Comparison of ENCODE assay signal across 21 cellular contexts in the genomic region with DNA sequence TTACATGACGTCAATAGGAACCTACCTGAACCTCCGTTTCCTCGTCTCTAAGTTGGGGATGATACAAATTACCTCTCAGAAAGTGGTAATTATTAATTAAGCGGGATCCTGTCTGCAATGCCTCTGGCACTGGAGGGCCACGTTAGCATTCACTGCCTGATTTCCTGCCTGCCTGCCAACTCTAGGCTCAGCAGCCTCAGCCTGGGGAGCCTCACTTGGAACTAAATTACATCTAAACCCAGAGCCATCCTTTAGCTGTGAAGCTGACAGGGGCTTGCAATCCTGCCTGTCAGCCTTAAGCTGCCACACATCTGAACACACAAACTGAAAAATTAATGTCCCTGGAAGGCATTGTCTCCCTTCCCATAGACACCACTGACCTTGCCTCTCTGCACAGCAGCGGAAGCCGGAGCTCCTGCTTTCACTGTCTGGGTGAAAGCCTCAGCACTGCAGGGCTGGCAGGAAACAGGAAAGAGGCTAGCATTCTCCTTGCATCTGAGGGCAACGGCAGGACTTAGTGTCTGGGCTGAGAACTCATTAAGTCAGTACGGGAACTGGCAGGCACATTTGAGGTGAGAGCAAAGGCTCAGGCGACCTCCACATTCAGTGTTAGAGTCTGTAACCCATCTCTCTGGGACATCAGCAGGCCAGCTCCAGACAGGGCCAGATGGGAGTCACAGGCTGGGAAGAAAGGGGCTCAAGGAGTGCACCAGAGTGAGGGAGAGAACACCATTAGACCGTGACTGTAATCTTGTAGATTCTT.
DNase-seq lines count a peak whose midpoint lies in the region; ATAC-seq, FAIRE-seq and TF ChIP-seq lines count a peak whose summit lies in the region.
"Had no signal": no experiment of that assay in that cellular context is flagged by ENCODE, and none has a peak within 500 bp of the region (broad histone marks: within the 10 kb centered on the region; RNA-seq: fewer than 3 reads in every experiment).

No MANE protein-coding gene starts in this region.

- peak overlapping the region; percentile 69 for H3K4me3 Mint-ChIP-seq in activated naive CD8-positive, alpha-beta T cell treated with anti-CD3 and anti-CD28 coated beads, Interleukin-2, amount 10 ng/mL, durations not matched to agents 7 days and 5 days
- H3K4me3 Mint-ChIP-seq in activated naive CD8-positive, alpha-beta T cell treated with anti-CD3 and anti-CD28 coated beads for 36 hours, result no peak overlapping the region
- H3K4me3 Mint-ChIP-seq: activated naive CD8-positive, alpha-beta T cell; stimulated activated naive CD8-positive, alpha-beta T cell treated with anti-CD3 and anti-CD28 coated beads, Interleukin-15, Interleukin-2, amounts not matched to agents 100 ng/mL and 50 ng/mL, for 24 hours had no signal

- H3K4me1 ChIP-seq in HepG2 (ENCODE audit: insufficient read depth, low read length) (no peaks in the 10 kb centered on the region), BE2C (no peaks in the 10 kb centered on the region)
- H3K4me1 ChIP-seq: breast epithelium, right lobe of liver, upper lobe of left lung had no signal

- no peak overlapping the region for H3K27ac ChIP-seq in WERI-Rb-1
- H3K27ac ChIP-seq in HepG2 (ENCODE audit: extremely low read length, insufficient read depth, low read length), result no peak overlapping the region
- H3K27ac ChIP-seq: breast epithelium, dorsolateral prefrontal cortex, right lobe of liver, upper lobe of left lung had no signal

- no peak overlapping the region for H3K4me2 ChIP-seq in HepG2 (ENCODE audit: low read depth, low read length)

- peak overlapping the region; percentile 84 for H3K27ac Mint-ChIP-seq in activated naive CD8-positive, alpha-beta T cell treated with anti-CD3 and anti-CD28 coated beads, Interleukin-2, amount 10 ng/mL, durations not matched to agents 7 days and 5 days
- no peak overlapping the region for H3K27ac Mint-ChIP-seq in activated naive CD8-positive, alpha-beta T cell treated with anti-CD3 and anti-CD28 coated beads for 36 hours
- H3K27ac Mint-ChIP-seq: activated naive CD8-positive, alpha-beta T cell; stimulated activated naive CD8-positive, alpha-beta T cell treated with anti-CD3 and anti-CD28 coated beads, Interleukin-15, Interleukin-2, amounts not matched to agents 100 ng/mL and 50 ng/mL, for 24 hours had no signal

- H3K9me3 Mint-ChIP-seq in activated naive CD8-positive, alpha-beta T cell treated with anti-CD3 and anti-CD28 coated beads, Interleukin-2, amount 10 ng/mL, durations not matched to agents 7 days and 5 days, result peaks cover 15% of the 10 kb centered on the region
- H3K9me3 Mint-ChIP-seq in activated naive CD8-positive, alpha-beta T cell treated with anti-CD3 and anti-CD28 coated beads for 36 hours, result peaks cover 10% of the 10 kb centered on the region
- H3K9me3 Mint-ChIP-seq: stimulated activated naive CD8-positive, alpha-beta T cell treated with anti-CD3 and anti-CD28 coated beads, Interleukin-15, Interleukin-2, amounts not matched to agents 100 ng/mL and 50 ng/mL, for 24 hours had no signal

- peaks cover 23% of the 10 kb centered on the region for H3K36me3 Mint-ChIP-seq in activated naive CD8-positive, alpha-beta T cell treated with anti-CD3 and anti-CD28 coated beads, Interleukin-2, amount 10 ng/mL, durations not matched to agents 7 days and 5 days
- H3K36me3 Mint-ChIP-seq in activated naive CD8-positive, alpha-beta T cell treated with anti-CD3 and anti-CD28 coated beads for 36 hours, result no peaks in the 10 kb centered on the region

- H3K27me3 Mint-ChIP-seq in activated naive CD8-positive, alpha-beta T cell treated with anti-CD3 and anti-CD28 coated beads, Interleukin-2, amount 10 ng/mL, durations not matched to agents 7 days and 5 days, result peaks cover 10% of the 10 kb centered on the region
- H3K27me3 Mint-ChIP-seq in activated naive CD8-positive, alpha-beta T cell treated with anti-CD3 and anti-CD28 coated beads for 36 hours, result peaks cover 52% of the 10 kb centered on the region

- no peak for DNase-seq in activated naive CD8-positive, alpha-beta T cell treated with anti-CD3 and anti-CD28 coated beads, Interleukin-2, amount 10 ng/mL, durations not matched to agents 7 days and 5 days
- no peak for DNase-seq in activated naive CD8-positive, alpha-beta T cell treated with anti-CD3 and anti-CD28 coated beads for 36 hours
- peak; percentile 51 for DNase-seq in WERI-Rb-1
- no peak for DNase-seq in HepG2 (ENCODE audit: low spot score)
- DNase-seq in SW 1271 (lab: John Stamatoyannopoulos, UW), result no peak
- no peak for DNase-seq in BE2C
- no peak for DNase-seq in H7
- DNase-seq: activated CD8-positive, alpha-beta memory T cell treated with anti-CD3 and anti-CD28 coated beads, Interleukin-2, amount 50 U/mL, for 48 hours; dorsolateral prefrontal cortex; EL; HCEC 1CT; IMR-90; NCI-H2227 treated with DMSO at 0.1 percent for 48 hours; right lobe of liver; upper lobe of left lung had no signal

- H3K4me3 ChIP-seq in WERI-Rb-1 (ENCODE audit: low read depth, low read length) (peak overlapping the region; percentile 5; the same call in 1 of the 2 replicates), HepG2 (replicated peaks in 1 of 3; ENCODE audit: insufficient read depth in 1 of 3, low read depth in 2 of 3, low read length in 3 of 3) (no peak overlapping the region), BE2C (ENCODE audit: low read depth, low read length) (no peak overlapping the region), H7 (ENCODE audit: insufficient read depth, low read depth, low read length) (no peak overlapping the region)
- H3K4me3 ChIP-seq: breast epithelium, dorsolateral prefrontal cortex, right lobe of liver, upper lobe of left lung had no signal

- H3K4me1 Mint-ChIP-seq in activated naive CD8-positive, alpha-beta T cell treated with anti-CD3 and anti-CD28 coated beads, Interleukin-2, amount 10 ng/mL, durations not matched to agents 7 days and 5 days, result peaks cover 17% of the 10 kb centered on the region
- H3K4me1 Mint-ChIP-seq in activated naive CD8-positive, alpha-beta T cell treated with anti-CD3 and anti-CD28 coated beads for 36 hours, result peaks cover 6% of the 10 kb centered on the region

- 2% methylated on average over 11 of the region's 11 CpGs for WGBS in HepG2 (ENCODE audit: low lambda C conversion rate)

- H4K20me1 ChIP-seq in HepG2 (ENCODE audit: insufficient read depth, low read length), result no peaks in the 10 kb centered on the region

- POLR2A ChIA-PET in activated naive CD8-positive, alpha-beta T cell treated with anti-CD3 and anti-CD28 coated beads, Interleukin-2, amount 10 ng/mL, durations not matched to agents 7 days and 5 days (lab: Charles Lee), result interaction anchor here (0.8 to 1.4 kb wide), 5 partner anchors 9 to 788 kb away, joined by 3 to 5 read pairs (median 4); no protein-coding TSS in a partner anchor
- POLR2A ChIA-PET in HepG2 (lab: Yijun Ruan, JAX), result no interaction called here

- in situ Hi-C loops in HepG2 (cut with HindIII; ENCODE audit: extremely low pct_ligation_motif_present, low pct_unique_long_range_greater_than_20kb), result no loop called here

- H3K79me2 ChIP-seq in HepG2 (ENCODE audit: insufficient read depth, low read length), result no peaks in the 10 kb centered on the region

- no TSS peak for BruUV-seq in HepG2 (replicated peaks; lab: Mats Ljungman, UMichigan)

- intact Hi-C loops in HepG2 (cut with micrococcal nuclease; ENCODE audit: unreplicated experiment), result no loop called here

- no peak for TF ChIP-seq RAD21 in HepG2 (CRISPR knock-in tag; IDR thresholded peaks at IDR 0.05)

- TF ChIP-seq EP300 in HepG2 (IDR thresholded peaks at IDR 0.05; ENCODE audit: low read depth in 2 of 2, low read length in 2 of 2) (no peak), HepG2 (CRISPR knock-in tag; IDR thresholded peaks at IDR 0.05; ENCODE audit: borderline replicate concordance) (no peak)

- TF ChIP-seq CTCF in WERI-Rb-1 (IDR thresholded peaks at IDR 0.05; ENCODE audit: low read depth, low read length) (no peak), HepG2 (CRISPR knock-in tag; IDR thresholded peaks at IDR 0.05) (no peak), BE2C (IDR thresholded peaks at IDR 0.05; ENCODE audit: low read depth, low read length) (no peak)

- H3K9ac ChIP-seq in HepG2 (ENCODE audit: insufficient read depth, low read depth, low read length), result no peak overlapping the region

- no peaks in the 10 kb centered on the region for H3K27me3 ChIP-seq in WERI-Rb-1 (ENCODE audit: insufficient read depth, low read depth, severe bottlenecking)
- H3K27me3 ChIP-seq in HepG2 (ENCODE audit: control insufficient read depth in 1 of 2, insufficient read depth in 2 of 2, low read length in 2 of 2), result 0 out of 5 replicates have a peak, but pooled peaks cover 0 to 5% of the 10 kb centered on the region in 2 experiments
- H3K27me3 ChIP-seq in BE2C, result no peaks in the 10 kb centered on the region
- no peaks in the 10 kb centered on the region for H3K27me3 ChIP-seq in H7 (ENCODE audit: control insufficient read depth, insufficient read depth, low read length)
- H3K27me3 ChIP-seq: breast epithelium, right lobe of liver, upper lobe of left lung had no signal

- TF ChIP-seq POLR2A in HepG2 (IDR thresholded peaks at IDR 0.05; ENCODE audit: insufficient read depth in 1 of 2, low read depth in 2 of 2, low read length in 2 of 2), result no peak

- peak; percentile 82 for ATAC-seq in activated naive CD8-positive, alpha-beta T cell treated with anti-CD3 and anti-CD28 coated beads, Interleukin-2, amount 10 ng/mL, durations not matched to agents 7 days and 5 days (ENCODE audit: low read depth)
- ATAC-seq in HepG2 (no peak), GM18909 (IDR thresholded peaks at IDR 0.05; ENCODE audit: poor library complexity, unreplicated experiment) (no peak)
- ATAC-seq: left lobe of liver had no signal

- CTCF ChIA-PET in HepG2 (lab: Yijun Ruan, JAX; ENCODE audit: low intra/inter-chr PET ratio, low total read pairs), result no interaction called here

- H3K9me3 ChIP-seq in WERI-Rb-1 (ENCODE audit: severe bottlenecking), result no peaks in the 10 kb centered on the region
- H3K9me3 ChIP-seq in HepG2 (ENCODE audit: low read length), result no peaks in the 10 kb centered on the region; the same call in 1 of the 2 replicates
- H3K9me3 ChIP-seq in BE2C, result no peaks in the 10 kb centered on the region; the same call in 1 of the 2 replicates
- H3K9me3 ChIP-seq: right lobe of liver, upper lobe of left lung had no signal

- no peak for FAIRE-seq in HepG2 (lab: Jason Lieb, UNC)
- FAIRE-seq: GM19239 had no signal

- H3K36me3 ChIP-seq in WERI-Rb-1 (no peaks in the 10 kb centered on the region), HepG2 (replicated peaks in 1 of 2; ENCODE audit: control insufficient read depth in 1 of 2, insufficient read depth in 2 of 2, low read length in 2 of 2) (no peaks in the 10 kb centered on the region), BE2C (no peaks in the 10 kb centered on the region), H7 (replicated peaks; ENCODE audit: control insufficient read depth, insufficient read depth, low read length) (no peaks in the 10 kb centered on the region)
- H3K36me3 ChIP-seq: breast epithelium, right lobe of liver, upper lobe of left lung had no signal

- no peak overlapping the region for H2AFZ ChIP-seq in HepG2 (ENCODE audit: low read length)

TF ChIP-seq in HepG2, 621 proteins besides CTCF, POLR2A, EP300 and RAD21:
- peak; percentile 34; the same call in 1 of the 2 replicates for TF ChIP-seq CREB1 (IDR thresholded peaks at IDR 0.05)
- TF ChIP-seq CREB1 (CRISPR knock-in tag; IDR thresholded peaks at IDR 0.05), result no peak
- TF ChIP-seq ZNF136 (CRISPR knock-in tag; IDR thresholded peaks at IDR 0.05; ENCODE audit: low read depth), result no peak
